14 cellular contexts compared by ENCODE assay signal in genomic region chr9:1870915-1871314, GRCh38.
DNase-seq lines count a peak whose midpoint lies in the region; ATAC-seq, FAIRE-seq and TF ChIP-seq lines count a peak whose summit lies in the region.
"Had no signal": no experiment of that assay in that cellular context is flagged by ENCODE, and none has a peak within 500 bp of the region (broad histone marks: within the 10 kb centered on the region; RNA-seq: fewer than 3 reads in every experiment).

No MANE protein-coding gene starts in this region.

- TF ChIP-seq CTCF in GM12878 (IDR thresholded peaks at IDR 0.05 in 2 of 3, conservative IDR thresholded peaks at IDR 0.05 in 1 of 3; ENCODE audit: control insufficient read depth in 2 of 3, extremely low read depth in 1 of 3, insufficient read depth in 1 of 3, low read depth in 3 of 3, low read length in 3 of 3) (no peak), prostate gland (IDR thresholded peaks at IDR 0.05) (no peak)

- SMC1A ChIA-PET in GM12878 (lab: Charles Lee; ENCODE audit: uncharacterized antibody, unreplicated experiment), result interaction anchor here (0.6 to 7.1 kb wide), 14 partner anchors 8 to 555 kb away, joined by 3 to 55 read pairs (median 4); no protein-coding TSS in a partner anchor

- intact Hi-C loops in GM12878 (cut with micrococcal nuclease; ENCODE audit: unreplicated experiment) (loop anchor here (1.0 to 10.0 kb wide), 3 partner anchors 144 to 976 kb away; no protein-coding TSS in a partner anchor), prostate gland (cut with DNase I) (no loop called here), left ventricle myocardium superior (cut with micrococcal nuclease) (no loop called here)

- no peaks in the 10 kb centered on the region for H4K20me1 ChIP-seq in GM12878 (ENCODE audit: control insufficient read depth, insufficient read depth)

- peak overlapping the region; percentile 5; the same call in 1 of the 2 replicates for H3K4me2 ChIP-seq in GM12878 (ENCODE audit: control insufficient read depth, insufficient read depth)

- POLR2A ChIA-PET in GM12878 (lab: Charles Lee), result interaction anchor here (2.1 kb wide), 1 partner anchor 68 kb away, joined by 6 read pairs; no protein-coding TSS in a partner anchor

- H3K9me3 ChIP-seq in GM12878 (replicated peaks; ENCODE audit: control insufficient read depth, insufficient read depth, low read length) (no peaks in the 10 kb centered on the region), prostate gland (no peaks in the 10 kb centered on the region)

- no peak for FAIRE-seq in GM12878 (lab: Jason Lieb, UNC)

- TF ChIP-seq EP300 in GM12878 (IDR thresholded peaks at IDR 0.05; ENCODE audit: borderline replicate concordance in 1 of 2, control insufficient read depth in 1 of 2, low read depth in 2 of 2, low read length in 2 of 2), result no peak

- DNase-seq in NCI-H2171 treated with DMSO at 0.1 percent for 48 hours (lab: John Stamatoyannopoulos, UW) (peak; percentile 29), NCI-H2171 (lab: John Stamatoyannopoulos, UW) (no peak), NCI-H1105 treated with DMSO at 0.1 percent for 48 hours (lab: John Stamatoyannopoulos, UW) (peak; percentile 68), GM12878 (ENCODE audit: low read depth, low spot score) (no peak), myocyte (ENCODE audit: low read depth) (peak; percentile 22), prostate gland (ENCODE audit: low spot score) (no peak), NCI-H82 treated with DMSO at 0.1 percent for 48 hours (lab: John Stamatoyannopoulos, UW; ENCODE audit: unreplicated experiment) (no peak), left ventricle myocardium superior (no peak)
- DNase-seq: ACHN; Calu3; CD4-positive, alpha-beta T cell; DMS 273 treated with DMSO at 0.1 percent for 48 hours; H7; IMR-90 had no signal

- RAD21 ChIA-PET in GM12878 (lab: Charles Lee; ENCODE audit: unreplicated experiment), result interaction anchor here (0.6 to 2.3 kb wide), 8 partner anchors 33 to 824 kb away, joined by 3 to 23 read pairs (median 4); no protein-coding TSS in a partner anchor

- H3K36me3 ChIP-seq in GM12878 (ENCODE audit: control insufficient read depth in 2 of 2, insufficient read depth in 2 of 2, low read length in 1 of 2) (no peaks in the 10 kb centered on the region), prostate gland (no peaks in the 10 kb centered on the region)

- CTCF ChIA-PET in GM12878 (lab: Yijun Ruan, JAX), result interaction anchor here (1.1 to 9.2 kb wide), 9 partner anchors 9 to 602 kb away, joined by 3 to 94 read pairs (median 3); no protein-coding TSS in a partner anchor

- no peak overlapping the region; the same call in 1 of the 2 replicates for H2AFZ ChIP-seq in GM12878 (ENCODE audit: control insufficient read depth, low read depth, low read length)

- no peak for TF ChIP-seq POLR2A in GM12878 (IDR thresholded peaks at IDR 0.05; ENCODE audit: low read depth, low read length)
- TF ChIP-seq POLR2A in prostate gland (IDR thresholded peaks at IDR 0.05), result no peak

- no peak overlapping the region for H3K4me3 ChIP-seq in GM12878
- no peak overlapping the region for H3K4me3 ChIP-seq in prostate gland

- H3K27ac ChIP-seq in GM12878 (ENCODE audit: control insufficient read depth, insufficient read depth), result no peak overlapping the region; the same call in 1 of the 2 replicates
- H3K27ac ChIP-seq in prostate gland, result no peak overlapping the region

- in situ Hi-C loops in GM12878 (cut with MboI), result loop anchor here (25.0 kb wide), 1 partner anchor 409 kb away; no protein-coding TSS in a partner anchor

- ATAC-seq in GM12878 (no peak), left ventricle myocardium superior (no peak)

- WGBS in GM12878 (ENCODE audit: insufficient coverage, insufficient replicate concordance, low lambda C conversion rate, missing lambda C conversion rate), result 92% methylated on average over 2 of the region's 2 CpGs
- 63% methylated on average over 2 of the region's 2 CpGs for WGBS in prostate gland

- TF ChIP-seq RAD21 in GM12878 (IDR thresholded peaks at IDR 0.05; ENCODE audit: insufficient read depth, low read depth, low read length), result no peak

- H3K9ac ChIP-seq in GM12878 (ENCODE audit: control insufficient read depth, insufficient read depth, low read length), result no peak overlapping the region

- peaks cover 2% of the 10 kb centered on the region for H3K79me2 ChIP-seq in GM12878 (ENCODE audit: control insufficient read depth, insufficient read depth, low read length)

- H3K4me1 ChIP-seq in GM12878 (ENCODE audit: control insufficient read depth, insufficient read depth, low read length), result peaks cover 36% of the 10 kb centered on the region
- no peaks in the 10 kb centered on the region for H3K4me1 ChIP-seq in prostate gland (replicated peaks)

- H3K27me3 ChIP-seq in GM12878 (replicated peaks in 1 of 2; ENCODE audit: control insufficient read depth in 2 of 2, insufficient read depth in 2 of 2, low read length in 1 of 2) (no peaks in the 10 kb centered on the region), prostate gland (replicated peaks; ENCODE audit: insufficient read depth) (no peaks in the 10 kb centered on the region)

- BruUV-seq in GM12878 (replicated peaks; lab: Mats Ljungman, UMichigan), result no TSS peak

TF ChIP-seq in GM12878, 131 proteins besides CTCF, POLR2A, EP300 and RAD21 (continues in another document):
- TF ChIP-seq POLR2AphosphoS2 (IDR thresholded peaks at IDR 0.05; ENCODE audit: low read depth, low read length) (no peak), ZBED1 (IDR thresholded peaks at IDR 0.05; ENCODE audit: borderline replicate concordance) (no peak), GABPA (IDR thresholded peaks at IDR 0.05; ENCODE audit: low read depth) (no peak), HDAC6 (IDR thresholded peaks at IDR 0.05; ENCODE audit: unreplicated experiment) (no peak), FOXM1 (IDR thresholded peaks at IDR 0.05; ENCODE audit: low read depth, low read length) (no peak), NBN (IDR thresholded peaks at IDR 0.05) (no peak), KAT2A (conservative IDR thresholded peaks at IDR 0.05; ENCODE audit: control insufficient read depth, low read depth, low read length) (no peak), EED (IDR thresholded peaks at IDR 0.05; ENCODE audit: low read depth) (no peak), NR2C2 (IDR thresholded peaks at IDR 0.05; ENCODE audit: borderline replicate concordance, control insufficient read depth, insufficient read length, low read depth) (no peak), ZNF207 (IDR thresholded peaks at IDR 0.05; ENCODE audit: borderline replicate concordance) (no peak), NRF1 (conservative IDR thresholded peaks at IDR 0.05; ENCODE audit: low read depth, low read length) (no peak), NR2C1 (IDR thresholded peaks at IDR 0.05) (no peak), CEBPZ (IDR thresholded peaks at IDR 0.05; ENCODE audit: low read depth, low read length) (no peak), PBX3 (IDR thresholded peaks at IDR 0.05; ENCODE audit: insufficient replicate concordance, low read depth, low read length) (no peak), ZBTB33 (IDR thresholded peaks at IDR 0.05) (no peak)

Comparison
In these comparisons a context has a peak if more than half of its experiments do, and no peak if none do; other contexts are left out.
1. DNase-seq: peak in NCI-H2171 treated with DMSO at 0.1 percent for 48 hours (single experiment), NCI-H1105 treated with DMSO at 0.1 percent for 48 hours (single experiment) and myocyte (single experiment); none in NCI-H2171 (single experiment), GM12878 (single experiment), prostate gland (single experiment), NCI-H82 treated with DMSO at 0.1 percent for 48 hours (single experiment) and left ventricle myocardium superior (single experiment).